In the genomic region with DNA sequence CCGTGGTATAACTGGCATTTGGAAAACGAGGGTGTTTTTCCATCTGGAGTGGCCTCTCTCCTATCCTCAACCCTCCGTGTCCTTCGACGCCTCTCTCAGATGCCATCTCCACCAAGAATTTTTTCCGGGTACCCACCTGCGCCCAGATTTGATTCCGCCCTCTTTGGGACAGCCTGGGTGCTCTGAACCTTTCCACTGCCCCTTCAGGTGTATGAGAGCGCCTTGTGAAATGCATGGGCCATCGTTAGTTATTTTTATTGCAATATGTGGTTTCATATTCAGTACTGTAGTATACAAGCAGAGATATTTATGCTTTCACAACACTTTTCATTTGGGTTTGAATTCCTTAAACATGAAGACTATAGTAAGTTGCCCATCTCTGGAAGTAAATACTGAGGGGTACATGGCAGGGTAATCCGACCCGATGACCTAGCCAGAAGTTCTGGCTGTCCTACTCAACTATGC, we compare ENCODE assay signal across 8 cellular contexts.
A peak's percentile ranks its signal among the peaks of the same experiment; 100 is the strongest.
DNase-seq lines count a peak whose midpoint lies in the region; ATAC-seq lines count a peak whose summit lies in the region.

No MANE protein-coding gene starts in this region.

- H3K4me3 Mint-ChIP-seq in T-helper 2 cell treated with Interferon-gamma antibody and Interleukin-4, amounts not matched to agents 5 μg/mL and 100 μg/mL, for 36 hours: peak overlapping the region; percentile 81
- peak overlapping the region; percentile 81 to 89 for H3K4me3 Mint-ChIP-seq in stimulated activated naive CD8-positive, alpha-beta T cell treated with anti-CD3 and anti-CD28 coated beads, Interleukin-15, amount 100 ng/mL, for 72 hours

- H3K36me3 ChIP-seq in adipocyte (ENCODE audit: control insufficient read depth, insufficient read depth, low read length, severe bottlenecking) (no peaks in the 10 kb centered on the region), iPS-20b (ENCODE audit: insufficient read depth, low read depth, low read length) (no peaks in the 10 kb centered on the region)

- ATAC-seq in stimulated activated naive CD8-positive, alpha-beta T cell treated with anti-CD3 and anti-CD28 coated beads, Interleukin-15, amount 100 ng/mL, for 72 hours: no peak

- H3K27me3 Mint-ChIP-seq in T-helper 2 cell treated with Interferon-gamma antibody and Interleukin-4, amounts not matched to agents 5 μg/mL and 100 μg/mL, for 36 hours (ENCODE audit: low read depth): peaks cover 62% of the 10 kb centered on the region
- peaks cover 6% of the 10 kb centered on the region for H3K27me3 Mint-ChIP-seq in stimulated activated naive CD8-positive, alpha-beta T cell treated with anti-CD3 and anti-CD28 coated beads, Interleukin-15, amount 100 ng/mL, for 72 hours

- H3K4me3 ChIP-seq in adipocyte (ENCODE audit: low read length): peak overlapping the region; percentile 85
- H3K4me3 ChIP-seq in iPS-20b (ENCODE audit: low read length): peak overlapping the region; percentile 92

- no peak for DNase-seq in T-helper 2 cell treated with Interferon-gamma antibody and Interleukin-4, amounts not matched to agents 5 μg/mL and 100 μg/mL, for 36 hours (ENCODE audit: low spot score)
- no peak for DNase-seq in T-helper 2 cell
- DNase-seq in adipocyte (ENCODE audit: low read depth): no peak
- DNase-seq in stimulated activated naive CD8-positive, alpha-beta T cell treated with anti-CD3 and anti-CD28 coated beads, Interleukin-15, amount 100 ng/mL, for 72 hours: no peak
- no peak for DNase-seq in D341Med (ENCODE audit: low spot score)
- DNase-seq in DMS153 treated with DMSO at 0.1 percent for 48 hours (lab: John Stamatoyannopoulos, UW; ENCODE audit: unreplicated experiment): no peak
- no peak for DNase-seq in DMS 273 treated with DMSO at 0.1 percent for 48 hours (lab: John Stamatoyannopoulos, UW)

- no peak overlapping the region for H3K27ac Mint-ChIP-seq in T-helper 2 cell treated with Interferon-gamma antibody and Interleukin-4, amounts not matched to agents 5 μg/mL and 100 μg/mL, for 36 hours
- peak overlapping the region in 1 of 2 donors; percentile 97 for H3K27ac Mint-ChIP-seq in stimulated activated naive CD8-positive, alpha-beta T cell treated with anti-CD3 and anti-CD28 coated beads, Interleukin-15, amount 100 ng/mL, for 72 hours

- no peaks in the 10 kb centered on the region for H3K27me3 ChIP-seq in adipocyte (replicated peaks; ENCODE audit: control insufficient read depth, insufficient read depth, low read length)
- H3K27me3 ChIP-seq in iPS-20b (ENCODE audit: insufficient read depth, low read length): peaks cover 39% of the 10 kb centered on the region

- peaks cover 37% of the 10 kb centered on the region for H3K4me1 ChIP-seq in adipocyte (ENCODE audit: control insufficient read depth, insufficient read depth, low read length)
- peaks cover 16% of the 10 kb centered on the region; the same call in 1 of the 2 replicates for H3K4me1 ChIP-seq in iPS-20b (ENCODE audit: insufficient read depth, low read length)

- H3K9me3 Mint-ChIP-seq in T-helper 2 cell treated with Interferon-gamma antibody and Interleukin-4, amounts not matched to agents 5 μg/mL and 100 μg/mL, for 36 hours: no peaks in the 10 kb centered on the region
- H3K9me3 Mint-ChIP-seq in stimulated activated naive CD8-positive, alpha-beta T cell treated with anti-CD3 and anti-CD28 coated beads, Interleukin-15, amount 100 ng/mL, for 72 hours: no peaks in the 10 kb centered on the region

- H3K27ac ChIP-seq in iPS-20b (ENCODE audit: low read length): no peak overlapping the region

- H3K9ac ChIP-seq in adipocyte (ENCODE audit: low read length): peak overlapping the region; percentile 84
- peak overlapping the region; percentile 84 for H3K9ac ChIP-seq in iPS-20b (ENCODE audit: low read depth, low read length)

- no peaks in the 10 kb centered on the region for H3K36me3 Mint-ChIP-seq in T-helper 2 cell treated with Interferon-gamma antibody and Interleukin-4, amounts not matched to agents 5 μg/mL and 100 μg/mL, for 36 hours (ENCODE audit: low read depth)

- peaks cover 19% of the 10 kb centered on the region for H3K4me1 Mint-ChIP-seq in T-helper 2 cell treated with Interferon-gamma antibody and Interleukin-4, amounts not matched to agents 5 μg/mL and 100 μg/mL, for 36 hours (ENCODE audit: low read depth)
- peaks cover 21% of the 10 kb centered on the region for H3K4me1 Mint-ChIP-seq in stimulated activated naive CD8-positive, alpha-beta T cell treated with anti-CD3 and anti-CD28 coated beads, Interleukin-15, amount 100 ng/mL, for 72 hours

- no peaks in the 10 kb centered on the region for H3K9me3 ChIP-seq in adipocyte (ENCODE audit: control insufficient read depth, low read length)
- no peaks in the 10 kb centered on the region for H3K9me3 ChIP-seq in iPS-20b (ENCODE audit: insufficient read depth, low read depth, low read length)
